1 cellular context compared by ENCODE assay signal in genomic region chr7:16668978-16669377, GRCh38.
TF ChIP-seq lines count a peak whose summit lies in the region.

No MANE protein-coding gene starts in this region.

TF ChIP-seq in GM23338, 12 proteins besides CTCF, POLR2A, EP300 and RAD21 (continued from another document):
- TF ChIP-seq ZNF462 (CRISPR knock-in tag; IDR thresholded peaks at IDR 0.05) (no peak), EZH2phosphoT487 (IDR thresholded peaks at IDR 0.05; ENCODE audit: unreplicated experiment) (no peak), NANOG (IDR thresholded peaks at IDR 0.05; ENCODE audit: borderline replicate concordance) (no peak), REST (IDR thresholded peaks at IDR 0.05; ENCODE audit: unreplicated experiment) (no peak), ZNF114 (CRISPR knock-in tag; IDR thresholded peaks at IDR 0.05) (no peak), POLR2AphosphoS5 (IDR thresholded peaks at IDR 0.05; ENCODE audit: low read depth) (no peak), ZNF331 (CRISPR knock-in tag; IDR thresholded peaks at IDR 0.05; ENCODE audit: low read depth) (no peak)
TF ChIP-seq in GM23338: peak in this region for 0.
